In genomic region chr5:149415245-149415967, GRCh38 we compare ENCODE assay signal across 17 cellular contexts. TPM values are rescaled to one million over a fixed set of nuclear protein-coding genes. Genes with fewer than 3 reads are reported as not detected.
DNase-seq lines count a peak whose midpoint lies in the region; ATAC-seq and TF ChIP-seq lines count a peak whose summit lies in the region.
"Had no signal": no experiment of that assay in that cellular context is flagged by ENCODE, and none has a peak within 500 bp of the region (broad histone marks: within the 10 kb centered on the region; RNA-seq: fewer than 3 reads in every experiment).

No MANE protein-coding gene starts in this region.

- intact Hi-C loops in lower lobe of right lung (cut with DNase I) (no loop called here), spleen (cut with DNase I; ENCODE audit: low total_unique reads) (no loop called here)

- H3K4me1 ChIP-seq in lower lobe of right lung (peaks cover 45% of the 10 kb centered on the region), spleen (peaks cover 0 to 58% (median 16%) of the 10 kb centered on the region in 6 donors), MM.1S (ENCODE audit: low read length) (no peaks in the 10 kb centered on the region)

- H3K27me3 ChIP-seq in lower lobe of right lung (ENCODE audit: low read depth) (no peaks in the 10 kb centered on the region), spleen (replicated peaks in 1 of 7) (peaks cover 0 to 5% (median 0%) of the 10 kb centered on the region in 7 donors), MM.1S (replicated peaks; ENCODE audit: insufficient read depth, low read length) (no peaks in the 10 kb centered on the region)
- H3K27me3 ChIP-seq: BE2C had no signal

- no peak for TF ChIP-seq POLR2A in spleen (IDR thresholded peaks at IDR 0.05)

- H3K9ac ChIP-seq in MM.1S (ENCODE audit: low read length), result no peak overlapping the region

- no peak for TF ChIP-seq CTCF in lower lobe of right lung (IDR thresholded peaks at IDR 0.05)
- no peak for TF ChIP-seq CTCF in spleen (IDR thresholded peaks at IDR 0.05 in 8 of 11, conservative IDR thresholded peaks at IDR 0.05 in 3 of 11)
- TF ChIP-seq CTCF in MM.1S (IDR thresholded peaks at IDR 0.05; ENCODE audit: low read length), result no peak

- no peak overlapping the region for H2AFZ ChIP-seq in MM.1S (ENCODE audit: low read length)

- no peaks in the 10 kb centered on the region for H3K79me2 ChIP-seq in MM.1S (ENCODE audit: low read length)

- no peak overlapping the region for H3K4me2 ChIP-seq in MM.1S (ENCODE audit: low read depth, low read length)

- H3K9me3 ChIP-seq in lower lobe of right lung (no peaks in the 10 kb centered on the region), spleen (no peaks in the 10 kb centered on the region), MM.1S (replicated peaks; ENCODE audit: insufficient read depth, low read length) (no peaks in the 10 kb centered on the region)
- H3K9me3 ChIP-seq: BE2C had no signal

- no peak for ATAC-seq in lower lobe of right lung
- ATAC-seq: naive thymus-derived CD8-positive, alpha-beta T cell had no signal

- 68 to 84% (median 80%) methylated on average over 8 of the region's 8 CpGs for WGBS in spleen, 5 donors

- H3K36me3 ChIP-seq in lower lobe of right lung (peaks cover under 1% of the 10 kb centered on the region), spleen (peaks cover 0 to 14% (median 0%) of the 10 kb centered on the region in 6 donors), MM.1S (replicated peaks; ENCODE audit: insufficient read depth, low read length) (no peaks in the 10 kb centered on the region)
- H3K36me3 ChIP-seq: BE2C had no signal

- H4K20me1 ChIP-seq in MM.1S (ENCODE audit: insufficient read depth, low read length), result no peaks in the 10 kb centered on the region

- H3K9me2 ChIP-seq in MM.1S (replicated peaks; ENCODE audit: insufficient read depth, low read length), result no peaks in the 10 kb centered on the region

- H3F3A ChIP-seq in MM.1S (ENCODE audit: insufficient read depth, low read length), result no peaks in the 10 kb centered on the region

- H3K27ac ChIP-seq in caudate nucleus (ENCODE audit: low read depth, low read length), result peak overlapping the region; percentile 26
- peak overlapping the region; percentile 73 for H3K27ac ChIP-seq in lower lobe of right lung
- H3K27ac ChIP-seq in spleen, result peak overlapping the region in 5 of 8 donors; percentile 62 to 82 (median 73)
- H3K27ac ChIP-seq in MM.1S (ENCODE audit: low read length), result no peak overlapping the region

- H3K4me3 ChIP-seq in lower lobe of right lung (peak overlapping the region; percentile 17), spleen (no peak overlapping the region), MM.1S (ENCODE audit: low read length) (no peak overlapping the region)

- DNase-seq in EH (ENCODE audit: low read depth), result peak; percentile 69
- DNase-seq in caudate nucleus (lab: John Stamatoyannopoulos, UW), result no peak
- peak; percentile 22 for DNase-seq in lower lobe of right lung
- no peak for DNase-seq in spleen
- no peak for DNase-seq in anterior cingulate cortex (lab: John Stamatoyannopoulos, UW)
- no peak for DNase-seq in activated CD4-positive, alpha-beta T cell treated with anti-CD3 and anti-CD28 coated beads, Interleukin-2, amount 50 U/mL, for 48 hours
- DNase-seq in activated CD4-positive, alpha-beta T cell treated with anti-CD3 and anti-CD28 coated beads, Interleukin-2, amount 50 U/mL, for 1 hour, result no peak
- no peak for DNase-seq in MM.1S
- DNase-seq: activated CD4-positive, CD25-positive, alpha-beta regulatory T cell; activated naive CD8-positive, alpha-beta T cell treated with anti-CD3 and anti-CD28 coated beads, Interleukin-2, amount 10 ng/mL, durations not matched to agents 7 days and 5 days; BE2C; DMS79; islet precursor cell; NCI-H1048; NCI-H226 had no signal

RNA-seq across cellular contexts. Expression of gene IL17B, which starts 36.3 kb away (rescaled TPM):
- total RNA-seq in lower lobe of right lung (not detected), spleen (1 to 10 TPM in 2 of 7 donors, under 1 TPM in 1, not detected in 4; 0.57 to 1.4 (median 1.1) TPM)
- under 1 TPM; 0.30 to 0.62 (median 0.38) TPM for polyA plus RNA-seq in spleen
- total RNA-seq: activated naive CD8-positive, alpha-beta T cell treated with anti-CD3 and anti-CD28 coated beads, Interleukin-2, amount 10 ng/mL, durations not matched to agents 7 days and 5 days; naive thymus-derived CD8-positive, alpha-beta T cell; temporal lobe had no signal
- polyA plus RNA-seq: naive thymus-derived CD8-positive, alpha-beta T cell had no signal

RNA-seq across cellular contexts. Expression of gene PCYOX1L, which starts 57.6 kb away (rescaled TPM):
- 5.9 TPM for total RNA-seq in lower lobe of right lung
- total RNA-seq in spleen, result 10 to 100 TPM in 1 of 7 donors, 1 to 10 TPM in 6; 5.4 to 13.0 (median 7.8) TPM
- 10 to 100 TPM in 1 of 3 donors, 1 to 10 TPM in 2; 6.8 to 11.7 (median 8.1) TPM for polyA plus RNA-seq in spleen

Comparison
In these comparisons a context has a peak if more than half of its experiments do, and no peak if none do; other contexts are left out.
1. DNase-seq: peak in EH (single experiment) and lower lobe of right lung (single experiment); none in caudate nucleus (0 of 61), spleen (single experiment), anterior cingulate cortex (0 of 58), activated CD4-positive, alpha-beta T cell treated with anti-CD3 and anti-CD28 coated beads, Interleukin-2, amount 50 U/mL, for 48 hours (0 of 2), activated CD4-positive, alpha-beta T cell treated with anti-CD3 and anti-CD28 coated beads, Interleukin-2, amount 50 U/mL, for 1 hour (single experiment) and MM.1S (single experiment).